1 cellular context compared by ENCODE assay signal in genomic region chr16:89782489-89782888, GRCh38.
TF ChIP-seq lines count a peak whose summit lies in the region.

No MANE protein-coding gene starts in this region.

TF ChIP-seq in SK-N-SH treated with all-trans-retinoic acid at 6 μM for 48 hours, 23 proteins besides CTCF, POLR2A, EP300 and RAD21 (continued from another document):
- no peak for TF ChIP-seq TSHZ2 (CRISPR knock-in tag; IDR thresholded peaks at IDR 0.05)
- no peak for TF ChIP-seq TCF4 (CRISPR knock-in tag; IDR thresholded peaks at IDR 0.05; ENCODE audit: borderline replicate concordance)
- TF ChIP-seq CSRNP3 (CRISPR knock-in tag; IDR thresholded peaks at IDR 0.05): no peak
- TF ChIP-seq ZNF8 (CRISPR knock-in tag; IDR thresholded peaks at IDR 0.05): no peak
- TF ChIP-seq BACH2 (CRISPR knock-in tag; IDR thresholded peaks at IDR 0.05; ENCODE audit: borderline replicate concordance): no peak
- TF ChIP-seq ARNTL (CRISPR knock-in tag; IDR thresholded peaks at IDR 0.05; ENCODE audit: borderline replicate concordance, low read depth): no peak
- TF ChIP-seq ZC3H10 (CRISPR knock-in tag; IDR thresholded peaks at IDR 0.05): no peak
- TF ChIP-seq SNAI2 (CRISPR knock-in tag; IDR thresholded peaks at IDR 0.05): no peak
- TF ChIP-seq ZFP30 (CRISPR knock-in tag; IDR thresholded peaks at IDR 0.05): no peak
- TF ChIP-seq GLIS3 (CRISPR knock-in tag; IDR thresholded peaks at IDR 0.05): no peak
- TF ChIP-seq ESRRG (CRISPR knock-in tag; IDR thresholded peaks at IDR 0.05): no peak
- TF ChIP-seq CREB5 (CRISPR knock-in tag; IDR thresholded peaks at IDR 0.05; ENCODE audit: low read depth): no peak
- no peak for TF ChIP-seq RARB (CRISPR knock-in tag; IDR thresholded peaks at IDR 0.05)
TF ChIP-seq in SK-N-SH treated with all-trans-retinoic acid at 6 μM for 48 hours: peak in this region for 0.
